ENCODE assay signal across 8 cellular contexts in genomic region chr18:34729264-34729663, GRCh38. TPM values are rescaled to one million over a fixed set of nuclear protein-coding genes. Genes with fewer than 3 reads are reported as not detected.
DNase-seq lines count a peak whose midpoint lies in the region; ATAC-seq and TF ChIP-seq lines count a peak whose summit lies in the region.

No MANE protein-coding gene starts in this region.

- H3K36me3 ChIP-seq in prostate gland: no peaks in the 10 kb centered on the region

- intact Hi-C loops in prostate gland (cut with DNase I): loop anchor here (10.0 kb wide), 1 partner anchor 234 kb away; no protein-coding TSS in a partner anchor

- ATAC-seq in HG03432 (IDR thresholded peaks at IDR 0.05; ENCODE audit: unreplicated experiment) (peak; percentile 85), WTC11 (peak; percentile 92)

- H3K9me3 ChIP-seq in prostate gland: no peaks in the 10 kb centered on the region

- H3K4me1 Mint-ChIP-seq in WTC11: peaks cover 21% of the 10 kb centered on the region

- POLR2A ChIA-PET in WTC11 (lab: Charles Lee): no interaction called here

- TF ChIP-seq CTCF in WTC11 (IDR thresholded peaks at IDR 0.05): peak; percentile 31; the same call in 1 of the 2 replicates
- peak in 2 of 4 experiments; percentile 34 to 43 for TF ChIP-seq CTCF in prostate gland (IDR thresholded peaks at IDR 0.05)

- H3K9me3 Mint-ChIP-seq in WTC11: peaks cover 22% of the 10 kb centered on the region

- TF ChIP-seq POLR2A in prostate gland (IDR thresholded peaks at IDR 0.05): no peak

- no peaks in the 10 kb centered on the region for H3K27me3 Mint-ChIP-seq in WTC11 (ENCODE audit: low read depth)

- no peaks in the 10 kb centered on the region for H3K4me1 ChIP-seq in prostate gland (replicated peaks)

- H3K27ac Mint-ChIP-seq in WTC11: no peak overlapping the region

- H3K4me3 ChIP-seq in prostate gland: no peak overlapping the region

- H3K27ac ChIP-seq in prostate gland: peak overlapping the region in 1 of 2 donors; percentile 38

- no peaks in the 10 kb centered on the region for H3K27me3 ChIP-seq in prostate gland (replicated peaks; ENCODE audit: insufficient read depth)

- H3K4me3 Mint-ChIP-seq in WTC11: no peak overlapping the region

- H3K36me3 Mint-ChIP-seq in WTC11: peaks cover 15% of the 10 kb centered on the region

- DNase-seq in SIG-M5 treated with dmso at 0.1 percent for 504 hours (lab: John Stamatoyannopoulos, UW; ENCODE audit: unreplicated experiment) (peak; percentile 26), SIG-M5 (lab: John Stamatoyannopoulos, UW) (no peak), WTC11 (ENCODE audit: low spot score) (peak; percentile 45), iPS-NIHi11 (ENCODE audit: low spot score) (peak; percentile 68), prostate gland (ENCODE audit: low spot score) (no peak)
- no peak for DNase-seq in NK-92 treated with Interleukin-12 subunit alpha and Interleukin-12 subunit beta, amount 100 ng/mL, for 24 hours (lab: John Stamatoyannopoulos, UW)
- no peak for DNase-seq in stimulated activated CD4-positive, alpha-beta T cell treated with anti-CD3 and anti-CD28 coated beads, Interleukin-4, amount 100 ng/mL, for 24 hours

- WGBS in prostate gland: 38% methylated on average over 2 of the region's 2 CpGs

- CTCF ChIA-PET in WTC11 (lab: Charles Lee): interaction anchor here (0.6 to 2.2 kb wide), 22 partner anchors 9 to 240 kb away, joined by 3 to 20 read pairs (median 4); partner anchors contain the start of gene DTNA

TF ChIP-seq in WTC11, 78 proteins besides CTCF, POLR2A, EP300 and RAD21:
- TF ChIP-seq ZNF416 (CRISPR knock-in tag; IDR thresholded peaks at IDR 0.05): no peak
- no peak for TF ChIP-seq PRRX2 (CRISPR knock-in tag; IDR thresholded peaks at IDR 0.05)
- no peak for TF ChIP-seq NFYB (CRISPR knock-in tag; conservative IDR thresholded peaks at IDR 0.05; ENCODE audit: low read depth)
- TF ChIP-seq ZNF219 (CRISPR knock-in tag; IDR thresholded peaks at IDR 0.05; ENCODE audit: borderline replicate concordance): no peak
- TF ChIP-seq ZNF425 (CRISPR knock-in tag; conservative IDR thresholded peaks at IDR 0.05): no peak
- no peak for TF ChIP-seq ZNF512 (CRISPR knock-in tag; IDR thresholded peaks at IDR 0.05; ENCODE audit: borderline replicate concordance)
- no peak for TF ChIP-seq ATF1 (CRISPR knock-in tag; IDR thresholded peaks at IDR 0.05)
- no peak for TF ChIP-seq FOXP4 (CRISPR knock-in tag; IDR thresholded peaks at IDR 0.05)
- TF ChIP-seq ZBTB43 (CRISPR knock-in tag; IDR thresholded peaks at IDR 0.05): no peak
- no peak for TF ChIP-seq STAT6 (CRISPR knock-in tag; conservative IDR thresholded peaks at IDR 0.05; ENCODE audit: low read depth)
- TF ChIP-seq IRF2 (CRISPR knock-in tag; IDR thresholded peaks at IDR 0.05; ENCODE audit: borderline replicate concordance, low read depth): no peak
TF ChIP-seq in WTC11: peak in this region for 0.

RNA-seq across cellular contexts. Expression of gene DTNA, which starts 19.2 kb away (rescaled TPM):
- 16.1 to 16.9 TPM (median 16.2 TPM) in 3 replicates for total RNA-seq in WTC11 (2021)
- 10 to 100 TPM; 10.7 to 76.2 TPM for total RNA-seq in prostate gland

Comparison
In these comparisons a context has a peak if more than half of its experiments do, and no peak if none do; other contexts are left out.
1. DNase-seq: peak in SIG-M5 treated with dmso at 0.1 percent for 504 hours (single experiment), WTC11 (single experiment) and iPS-NIHi11 (single experiment); none in SIG-M5 (single experiment), prostate gland (single experiment), NK-92 treated with Interleukin-12 subunit alpha and Interleukin-12 subunit beta, amount 100 ng/mL, for 24 hours (single experiment) and stimulated activated CD4-positive, alpha-beta T cell treated with anti-CD3 and anti-CD28 coated beads, Interleukin-4, amount 100 ng/mL, for 24 hours (single experiment).